ENCODE assay signal across 19 cellular contexts in genomic region chr19:2551864-2552185, GRCh38.
A peak's percentile ranks its signal among the peaks of the same experiment; 100 is the strongest.
DNase-seq lines count a peak whose midpoint lies in the region; ATAC-seq and TF ChIP-seq lines count a peak whose summit lies in the region.
"Had no signal": no experiment of that assay in that cellular context is flagged by ENCODE, and none has a peak within 500 bp of the region (broad histone marks: within the 10 kb centered on the region; RNA-seq: fewer than 3 reads in every experiment).

No MANE protein-coding gene starts in this region.

- ATAC-seq in activated CD8-positive, alpha-beta memory T cell treated with anti-CD3 and anti-CD28 coated beads, Interleukin-2, amount 10 ng/mL, durations not matched to agents 7 days and 5 days, result no peak
- no peak for ATAC-seq in CD8-positive, alpha-beta T cell
- ATAC-seq in HG02642 (IDR thresholded peaks at IDR 0.05; ENCODE audit: poor library complexity, unreplicated experiment), result no peak
- ATAC-seq: left colon, upper lobe of right lung, WTC11 had no signal

- intact Hi-C loops in CD8-positive, alpha-beta T cell (cut with DNase I, micrococcal nuclease), result loop anchor here in 1 of 2 experiments (2.0 kb wide), 1 partner anchor 73 kb away; no protein-coding TSS in a partner anchor
- intact Hi-C loops in dendritic cell treated with granulocyte-macrophage colony-stimulating factor and Interleukin-4, amounts not matched to agents 40 ng/mL and 50 ng/mL, for 4 days (cut with micrococcal nuclease), result loop anchor here (2.0 kb wide), 1 partner anchor 77 kb away; no protein-coding TSS in a partner anchor
- intact Hi-C loops in posterior vena cava (cut with DNase I), result no loop called here
- intact Hi-C loops in A673 (cut with micrococcal nuclease; ENCODE audit: unreplicated experiment), result no loop called here

- H3K4me3 Mint-ChIP-seq in activated CD8-positive, alpha-beta memory T cell treated with anti-CD3 and anti-CD28 coated beads, Interleukin-2, amount 10 ng/mL, durations not matched to agents 7 days and 5 days, result no peak overlapping the region
- H3K4me3 Mint-ChIP-seq in CD8-positive, alpha-beta T cell, result peak overlapping the region; percentile 30
- H3K4me3 Mint-ChIP-seq in dendritic cell treated with granulocyte-macrophage colony-stimulating factor and Interleukin-4, amounts not matched to agents 40 ng/mL and 50 ng/mL, for 4 days, result no peak overlapping the region
- H3K4me3 Mint-ChIP-seq: nephron progenitor cell, WTC11 had no signal

- H3K4me1 ChIP-seq in CD8-positive, alpha-beta T cell (ENCODE audit: insufficient read depth, low read length), result peaks cover 12% of the 10 kb centered on the region
- peaks cover 7% of the 10 kb centered on the region for H3K4me1 ChIP-seq in A673 (ENCODE audit: insufficient read depth, low read length, poor library complexity, severe bottlenecking)
- H3K4me1 ChIP-seq: HAP-1 had no signal

- no peaks in the 10 kb centered on the region for H3K9me3 ChIP-seq in CD8-positive, alpha-beta T cell (ENCODE audit: low read length)
- no peaks in the 10 kb centered on the region for H3K9me3 ChIP-seq in A673 (ENCODE audit: low read depth, low read length, poor library complexity, severe bottlenecking)
- H3K9me3 ChIP-seq: HAP-1, upper lobe of right lung had no signal

- DNase-seq in activated CD8-positive, alpha-beta memory T cell treated with anti-CD3 and anti-CD28 coated beads, Interleukin-2, amount 10 ng/mL, durations not matched to agents 7 days and 5 days, result no peak
- DNase-seq in activated CD8-positive, alpha-beta memory T cell treated with anti-CD3 and anti-CD28 coated beads, Interleukin-2, amount 50 U/mL, for 48 hours, result no peak
- DNase-seq in CD8-positive, alpha-beta T cell, result no peak
- DNase-seq in posterior vena cava (ENCODE audit: low spot score) (peak; percentile 43), NCI-H1930 (lab: John Stamatoyannopoulos, UW) (no peak), A673 (ENCODE audit: low spot score) (no peak)
- DNase-seq: brain microvascular endothelial cell, DMS153, left colon, MM.1S, NCI-H1436, NCI-H510A, nephron progenitor cell, upper lobe of right lung had no signal

- H3K27ac ChIP-seq in CD8-positive, alpha-beta T cell (ENCODE audit: low read depth, low read length), result no peak overlapping the region
- H3K27ac ChIP-seq in A673 (ENCODE audit: low read depth, low read length, poor library complexity, severe bottlenecking), result no peak overlapping the region
- H3K27ac ChIP-seq: brain microvascular endothelial cell, SK-N-MC, upper lobe of right lung had no signal

- no TSS peak for BruUV-seq in A673 (replicated peaks; lab: Mats Ljungman, UMichigan)

- H3K36me3 ChIP-seq in CD8-positive, alpha-beta T cell (ENCODE audit: insufficient read depth, low read length), result no peaks in the 10 kb centered on the region
- no peaks in the 10 kb centered on the region for H3K36me3 ChIP-seq in A673 (ENCODE audit: insufficient read depth, low read length, poor library complexity, severe bottlenecking)
- H3K36me3 ChIP-seq: brain microvascular endothelial cell, HAP-1, upper lobe of right lung had no signal

- CTCF ChIA-PET in activated CD8-positive, alpha-beta memory T cell treated with anti-CD3 and anti-CD28 coated beads, Interleukin-2, amount 10 ng/mL, durations not matched to agents 7 days and 5 days (lab: Charles Lee), result interaction anchor here (1.7 to 4.0 kb wide), 5 partner anchors 9 to 85 kb away, joined by 4 to 36 read pairs (median 11); partner anchors contain the start of gene GADD45B
- CTCF ChIA-PET in CD8-positive, alpha-beta T cell (lab: Charles Lee), result interaction anchor here (1.1 to 2.5 kb wide), 4 partner anchors 31 to 76 kb away, joined by 3 to 7 read pairs (median 3); partner anchors contain the start of gene GADD45B
- CTCF ChIA-PET in A673 (lab: Charles Lee), result no interaction called here

- H3K9me3 Mint-ChIP-seq in activated CD8-positive, alpha-beta memory T cell treated with anti-CD3 and anti-CD28 coated beads, Interleukin-2, amount 10 ng/mL, durations not matched to agents 7 days and 5 days (ENCODE audit: low read depth), result no peaks in the 10 kb centered on the region
- no peaks in the 10 kb centered on the region for H3K9me3 Mint-ChIP-seq in CD8-positive, alpha-beta T cell
- H3K9me3 Mint-ChIP-seq in dendritic cell treated with granulocyte-macrophage colony-stimulating factor and Interleukin-4, amounts not matched to agents 40 ng/mL and 50 ng/mL, for 4 days, result no peaks in the 10 kb centered on the region
- H3K9me3 Mint-ChIP-seq: WTC11 had no signal

- H3K4me1 Mint-ChIP-seq in activated CD8-positive, alpha-beta memory T cell treated with anti-CD3 and anti-CD28 coated beads, Interleukin-2, amount 10 ng/mL, durations not matched to agents 7 days and 5 days, result peaks cover 22% of the 10 kb centered on the region
- peaks cover 10% of the 10 kb centered on the region for H3K4me1 Mint-ChIP-seq in CD8-positive, alpha-beta T cell (ENCODE audit: low read depth)
- peaks cover 66% of the 10 kb centered on the region for H3K4me1 Mint-ChIP-seq in dendritic cell treated with granulocyte-macrophage colony-stimulating factor and Interleukin-4, amounts not matched to agents 40 ng/mL and 50 ng/mL, for 4 days (ENCODE audit: low read depth)

- H3K27ac Mint-ChIP-seq in activated CD8-positive, alpha-beta memory T cell treated with anti-CD3 and anti-CD28 coated beads, Interleukin-2, amount 10 ng/mL, durations not matched to agents 7 days and 5 days, result peak overlapping the region; percentile 93
- H3K27ac Mint-ChIP-seq in CD8-positive, alpha-beta T cell, result no peak overlapping the region
- peak overlapping the region; percentile 16 for H3K27ac Mint-ChIP-seq in dendritic cell treated with granulocyte-macrophage colony-stimulating factor and Interleukin-4, amounts not matched to agents 40 ng/mL and 50 ng/mL, for 4 days
- H3K27ac Mint-ChIP-seq: nephron progenitor cell, WTC11 had no signal

- H3K36me3 Mint-ChIP-seq in activated CD8-positive, alpha-beta memory T cell treated with anti-CD3 and anti-CD28 coated beads, Interleukin-2, amount 10 ng/mL, durations not matched to agents 7 days and 5 days, result peaks cover 3% of the 10 kb centered on the region
- H3K36me3 Mint-ChIP-seq in CD8-positive, alpha-beta T cell, result no peaks in the 10 kb centered on the region
- H3K36me3 Mint-ChIP-seq in dendritic cell treated with granulocyte-macrophage colony-stimulating factor and Interleukin-4, amounts not matched to agents 40 ng/mL and 50 ng/mL, for 4 days (ENCODE audit: low read depth), result no peaks in the 10 kb centered on the region
- H3K36me3 Mint-ChIP-seq: WTC11 had no signal

- H3K27me3 ChIP-seq in CD8-positive, alpha-beta T cell (ENCODE audit: insufficient read depth, low read length), result no peaks in the 10 kb centered on the region
- H3K27me3 ChIP-seq in A673 (replicated peaks; ENCODE audit: insufficient read depth, low read depth, low read length, poor library complexity), result no peaks in the 10 kb centered on the region
- H3K27me3 ChIP-seq: brain microvascular endothelial cell, upper lobe of right lung had no signal

- POLR2A ChIA-PET in CD8-positive, alpha-beta T cell (lab: Charles Lee), result interaction anchor here (4.0 kb wide), 1 partner anchor 75 kb away, joined by 56 read pairs; the partner anchor contains the start of gene GADD45B
- POLR2A ChIA-PET in A673 (lab: Charles Lee; ENCODE audit: low non-redundant PET), result no interaction called here

- no peak overlapping the region for H3K4me3 ChIP-seq in CD8-positive, alpha-beta T cell (ENCODE audit: low read depth, low read length)
- H3K4me3 ChIP-seq in A673 (ENCODE audit: low read depth, low read length, poor library complexity, severe bottlenecking), result no peak overlapping the region
- H3K4me3 ChIP-seq: HAP-1, SK-N-MC had no signal

- H3K27me3 Mint-ChIP-seq in activated CD8-positive, alpha-beta memory T cell treated with anti-CD3 and anti-CD28 coated beads, Interleukin-2, amount 10 ng/mL, durations not matched to agents 7 days and 5 days, result no peaks in the 10 kb centered on the region
- no peaks in the 10 kb centered on the region for H3K27me3 Mint-ChIP-seq in CD8-positive, alpha-beta T cell (ENCODE audit: low read depth)
- peaks cover 13% of the 10 kb centered on the region for H3K27me3 Mint-ChIP-seq in dendritic cell treated with granulocyte-macrophage colony-stimulating factor and Interleukin-4, amounts not matched to agents 40 ng/mL and 50 ng/mL, for 4 days

- no peak for TF ChIP-seq CTCF in CD8-positive, alpha-beta T cell (IDR thresholded peaks at IDR 0.05)
- TF ChIP-seq CTCF in A673 (conservative IDR thresholded peaks at IDR 0.05; ENCODE audit: low read depth, low read length), result no peak
